In the genomic region with DNA sequence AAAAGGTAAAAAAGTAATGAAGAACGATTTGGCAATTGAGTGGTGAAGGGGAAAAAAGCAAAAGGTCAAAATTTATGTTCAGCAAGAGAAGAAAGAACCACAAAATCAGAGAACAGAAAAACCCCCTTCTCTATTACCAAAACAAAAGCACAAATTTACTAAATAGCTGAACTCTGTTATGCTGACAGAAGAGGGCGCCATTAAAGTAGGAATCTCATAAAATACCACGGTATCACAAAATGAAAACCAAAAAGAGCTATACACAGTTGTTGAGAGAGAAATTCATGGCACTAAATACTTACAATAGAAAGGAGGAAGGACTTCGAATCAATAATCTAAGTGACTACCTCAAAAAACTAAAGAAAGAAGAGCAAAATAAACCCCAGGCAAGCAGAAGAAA, we compare ENCODE assay signal across 13 cellular contexts.
DNase-seq lines count a peak whose midpoint lies in the region; ATAC-seq and TF ChIP-seq lines count a peak whose summit lies in the region.
"Had no signal": no experiment of that assay in that cellular context is flagged by ENCODE, and none has a peak within 500 bp of the region (broad histone marks: within the 10 kb centered on the region; RNA-seq: fewer than 3 reads in every experiment).

No MANE protein-coding gene starts in this region.

- H3K4me1 ChIP-seq in GM23338 (ENCODE audit: insufficient read depth) (no peaks in the 10 kb centered on the region), Panc1 (ENCODE audit: control insufficient read depth, insufficient read depth, low read length) (no peaks in the 10 kb centered on the region)
- H3K4me1 ChIP-seq: parathyroid adenoma, transverse colon had no signal

- H3K27ac ChIP-seq in GM23338 (ENCODE audit: low read depth), result no peak overlapping the region
- H3K27ac ChIP-seq in Panc1 (ENCODE audit: low read length), result no peak overlapping the region
- H3K27ac ChIP-seq: parathyroid adenoma, transverse colon had no signal

- H3K36me3 ChIP-seq in GM23338 (ENCODE audit: insufficient read depth), result no peaks in the 10 kb centered on the region
- no peaks in the 10 kb centered on the region for H3K36me3 ChIP-seq in Panc1 (ENCODE audit: control insufficient read depth, insufficient read depth, low read length)
- H3K36me3 ChIP-seq: transverse colon had no signal

- H3K4me1 Mint-ChIP-seq in GM23338 (peaks cover 2% of the 10 kb centered on the region; the same call in 1 of the 3 replicates), Calu3 (ENCODE audit: low read depth, unreplicated experiment) (no peaks in the 10 kb centered on the region)

- H3K9me3 ChIP-seq in Panc1 (ENCODE audit: control insufficient read depth, insufficient read depth, low read depth, low read length), result no peaks in the 10 kb centered on the region; the same call in 1 of the 2 replicates
- H3K9me3 ChIP-seq: transverse colon had no signal

- H2AFZ ChIP-seq in GM23338, result no peak overlapping the region
- H2AFZ ChIP-seq: parathyroid adenoma had no signal

- no peaks in the 10 kb centered on the region for H3K36me3 Mint-ChIP-seq in GM23338 (ENCODE audit: low read depth)
- H3K36me3 Mint-ChIP-seq in Calu3 (ENCODE audit: insufficient read depth, unreplicated experiment), result no peaks in the 10 kb centered on the region

- ATAC-seq in GM23338 (no peak), Panc1 (no peak), HG02798 (IDR thresholded peaks at IDR 0.05; ENCODE audit: poor library complexity, unreplicated experiment) (no peak)

- no peaks in the 10 kb centered on the region for H3K27me3 Mint-ChIP-seq in GM23338 (ENCODE audit: insufficient read depth, low read depth, poor library complexity)
- H3K27me3 Mint-ChIP-seq in Calu3 (ENCODE audit: unreplicated experiment), result no peaks in the 10 kb centered on the region

- H3K27me3 ChIP-seq in GM23338 (ENCODE audit: insufficient read depth), result no peaks in the 10 kb centered on the region
- no peaks in the 10 kb centered on the region for H3K27me3 ChIP-seq in Panc1 (ENCODE audit: control insufficient read depth, insufficient read depth, low read length)
- H3K27me3 ChIP-seq: transverse colon had no signal

- H3K9me3 Mint-ChIP-seq in GM23338, result no peaks in the 10 kb centered on the region
- peaks cover 4% of the 10 kb centered on the region for H3K9me3 Mint-ChIP-seq in Calu3 (ENCODE audit: low read depth, unreplicated experiment)

- H3K27ac Mint-ChIP-seq in GM23338 (peak overlapping the region; percentile 10; the same call in 1 of the 2 replicates), Calu3 (ENCODE audit: unreplicated experiment) (no peak overlapping the region)

- H4K20me1 ChIP-seq in GM23338 (replicated peaks; ENCODE audit: insufficient read depth), result no peaks in the 10 kb centered on the region

- H3F3A ChIP-seq in GM23338 (replicated peaks; ENCODE audit: low read depth), result no peaks in the 10 kb centered on the region

- H3K9me2 ChIP-seq in GM23338 (ENCODE audit: insufficient read depth), result no peaks in the 10 kb centered on the region

- CTCF ChIA-PET in Panc1 (lab: Charles Lee), result no interaction called here
- CTCF ChIA-PET in Calu3 (lab: Charles Lee), result interaction anchor here (0.6 kb wide), 1 partner anchor 50 kb away, joined by 4 read pairs; no protein-coding TSS in a partner anchor

- BruUV-seq in Panc1 (replicated peaks; lab: Mats Ljungman, UMichigan) (no TSS peak), Calu3 (replicated peaks; lab: Mats Ljungman, UMichigan) (no TSS peak)

- POLR2A ChIA-PET in Panc1 (lab: Charles Lee), result no interaction called here

- in situ Hi-C loops in Panc1 (cut with HindIII; ENCODE audit: low pct_unique_long_range_greater_than_20kb, low sequenced_read_pairs), result no loop called here

- H3K4me3 ChIP-seq in GM23338, result no peak overlapping the region
- H3K4me3 ChIP-seq in Panc1 (ENCODE audit: low read depth in 2 of 2, low read length in 2 of 2), result no peak overlapping the region
- no peak overlapping the region for H3K4me3 ChIP-seq in fibroblast of the aortic adventitia (ENCODE audit: low read depth, low read length)
- H3K4me3 ChIP-seq: transverse colon had no signal

- intact Hi-C loops in Panc1 (cut with micrococcal nuclease; ENCODE audit: unreplicated experiment) (no loop called here), Calu3 (cut with micrococcal nuclease; ENCODE audit: unreplicated experiment) (no loop called here)

- DNase-seq in AG20443 (ENCODE audit: low spot score), result peak; percentile 8
- DNase-seq in GM23338 (ENCODE audit: low spot score), result peak; percentile 42
- DNase-seq in Panc1 (ENCODE audit: low read depth, low spot score), result no peak
- peak; percentile 8 for DNase-seq in fibroblast of the aortic adventitia (ENCODE audit: low read depth)
- no peak for DNase-seq in activated CD8-positive, alpha-beta memory T cell treated with anti-CD3 and anti-CD28 coated beads for 24 hours
- no peak for DNase-seq in midbrain (lab: John Stamatoyannopoulos, UW)
- no peak for DNase-seq in Calu3
- DNase-seq: activated CD4-positive, CD25-positive, alpha-beta regulatory T cell treated with anti-CD3 and anti-CD28 coated beads, Interleukin-2, amount 50 U/mL, for 72 hours; activated naive CD4-positive, alpha-beta T cell treated with anti-CD3 and anti-CD28 coated beads, Interleukin-2, amount 50 U/mL, for 16 hours; effector memory CD4-positive, alpha-beta T cell; transverse colon had no signal

- no peaks in the 10 kb centered on the region for H3K79me2 ChIP-seq in GM23338 (replicated peaks; ENCODE audit: insufficient read depth)
- H3K79me2 ChIP-seq: parathyroid adenoma had no signal

- H3K4me3 Mint-ChIP-seq in GM23338, result no peak overlapping the region
- H3K4me3 Mint-ChIP-seq in Calu3 (ENCODE audit: low read depth, unreplicated experiment), result no peak overlapping the region

- H3K4me2 ChIP-seq in GM23338, result no peak overlapping the region

- peak; percentile 46 to 60 for TF ChIP-seq CTCF in GM23338 (conservative IDR thresholded peaks at IDR 0.05; ENCODE audit: low read depth in 2 of 2)
- peak; percentile 37; the same call in 1 of the 2 replicates for TF ChIP-seq CTCF in Panc1 (IDR thresholded peaks at IDR 0.05)
- peak; percentile 23 for TF ChIP-seq CTCF in fibroblast of the aortic adventitia (IDR thresholded peaks at IDR 0.05; ENCODE audit: insufficient read depth, low read length)
- TF ChIP-seq CTCF in Calu3 (IDR thresholded peaks at IDR 0.05; ENCODE audit: unreplicated experiment), result no peak

TF ChIP-seq in GM23338, 12 proteins besides CTCF, POLR2A, EP300 and RAD21 (continues in another document):
- TF ChIP-seq STAT1 (IDR thresholded peaks at IDR 0.05; ENCODE audit: unreplicated experiment), result no peak
- TF ChIP-seq ZNF331 (CRISPR knock-in tag; IDR thresholded peaks at IDR 0.05; ENCODE audit: low read depth), result no peak
- TF ChIP-seq EZH2phosphoT487 (IDR thresholded peaks at IDR 0.05; ENCODE audit: unreplicated experiment), result no peak
- TF ChIP-seq CREB1 (CRISPR knock-in tag; IDR thresholded peaks at IDR 0.05; ENCODE audit: low read depth), result no peak

Comparison
In these comparisons a context has a peak if more than half of its experiments do, and no peak if none do; other contexts are left out.
1. DNase-seq: peak in AG20443 (single experiment), GM23338 (single experiment) and fibroblast of the aortic adventitia (single experiment); none in Panc1 (single experiment), activated CD8-positive, alpha-beta memory T cell treated with anti-CD3 and anti-CD28 coated beads for 24 hours (single experiment), midbrain (single experiment) and Calu3 (single experiment).